Comparison of ENCODE assay signal across 9 cellular contexts in the genomic region with DNA sequence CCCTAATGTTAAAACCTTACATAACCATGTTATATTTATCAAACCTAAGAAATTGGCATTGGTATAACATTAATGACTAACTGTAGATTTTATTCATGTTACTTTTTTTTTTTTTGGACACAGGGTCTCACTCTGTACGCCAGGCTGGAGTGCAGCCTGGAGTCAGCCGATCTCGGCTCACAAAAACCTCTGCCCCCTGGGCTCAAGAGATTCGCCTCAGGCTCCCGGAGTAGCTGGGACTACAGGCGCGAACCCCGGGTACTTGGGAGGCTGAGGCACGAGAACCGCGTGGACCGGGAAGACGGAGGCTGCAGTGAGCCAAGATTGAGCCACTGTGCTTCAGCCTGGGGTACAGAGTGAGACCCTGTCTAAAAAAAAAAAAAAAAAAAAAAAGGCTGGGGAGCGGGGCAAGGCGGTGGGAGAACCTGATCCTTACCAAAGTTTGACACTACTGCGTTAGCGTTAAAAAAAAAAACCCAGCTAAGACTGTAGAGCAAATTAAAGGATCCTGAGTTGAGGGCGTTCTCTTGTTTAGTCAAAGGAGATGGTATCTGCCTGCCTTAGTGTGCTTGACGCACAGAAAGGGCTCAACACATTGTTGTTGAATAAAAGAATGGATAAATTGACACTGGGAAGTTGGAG. TPM values are rescaled to one million over a fixed set of nuclear protein-coding genes. Genes with fewer than 3 reads are reported as not detected.
DNase-seq lines count a peak whose midpoint lies in the region; ATAC-seq and TF ChIP-seq lines count a peak whose summit lies in the region.
"Not testable (repeated sequence)": the region's sequence is repeated elsewhere in the genome, so short reads cannot be mapped to it uniquely, and the experiment has no call there.
"Had no signal": no experiment of that assay in that cellular context is flagged by ENCODE, and none has a peak within 500 bp of the region (broad histone marks: within the 10 kb centered on the region; RNA-seq: fewer than 3 reads in every experiment).

No MANE protein-coding gene starts in this region.

- H3K27ac ChIP-seq in HUES6 (ENCODE audit: low read depth, low read length); hepatocyte: not testable (repeated sequence)
- peak overlapping the region in 4 of 5 donors; percentile 82 to 90 (median 88) for H3K27ac ChIP-seq in stomach

- not testable (repeated sequence) for DNase-seq in Caco-2; activated CD8-positive, alpha-beta T cell treated with anti-CD3 and anti-CD28 coated beads, Interleukin-2, amount 10 ng/mL, durations not matched to agents 7 days and 5 days; chondrocyte (ENCODE audit: low spot score); hepatocyte (ENCODE audit: low spot score); stomach
- DNase-seq in OCI-M1 (lab: John Stamatoyannopoulos, UW), result peak; percentile 60

- H3K4me3 Mint-ChIP-seq in Caco-2 (ENCODE audit: unreplicated experiment) (peak overlapping the region; percentile 69), chondrocyte (ENCODE audit: unreplicated experiment) (peak overlapping the region; percentile 91), nephron (peak overlapping the region; percentile 92 to 98 (median 96))
- H3K4me3 Mint-ChIP-seq in activated CD8-positive, alpha-beta T cell treated with anti-CD3 and anti-CD28 coated beads, Interleukin-2, amount 10 ng/mL, durations not matched to agents 7 days and 5 days, result peak overlapping the region; percentile 93

- H3K9me3 ChIP-seq in Caco-2; HUES6 (ENCODE audit: control insufficient read depth, insufficient read depth, low read depth, low read length); hepatocyte (ENCODE audit: low read depth); stomach: not testable (repeated sequence)

- POLR2A ChIA-PET in Caco-2 (lab: Charles Lee); activated CD8-positive, alpha-beta T cell treated with anti-CD3 and anti-CD28 coated beads, Interleukin-2, amount 10 ng/mL, durations not matched to agents 7 days and 5 days (lab: Charles Lee): not testable (repeated sequence)

- WGBS in hepatocyte (ENCODE audit: low lambda C conversion rate, missing lambda C conversion rate), result 17% methylated on average over 19 of the region's 19 CpGs
- WGBS in stomach, 5 donors, result 31 to 40% (median 36%) methylated on average over 18 to 19 of the region's 19 CpGs

- not testable (repeated sequence) for H3K27ac Mint-ChIP-seq in Caco-2 (ENCODE audit: unreplicated experiment)
- H3K27ac Mint-ChIP-seq in activated CD8-positive, alpha-beta T cell treated with anti-CD3 and anti-CD28 coated beads, Interleukin-2, amount 10 ng/mL, durations not matched to agents 7 days and 5 days, result peak overlapping the region; percentile 95
- H3K27ac Mint-ChIP-seq in chondrocyte (ENCODE audit: unreplicated experiment) (peak overlapping the region; percentile 27), nephron (peak overlapping the region; percentile 85 to 95 (median 92))

- CTCF ChIA-PET in Caco-2 (lab: Charles Lee); activated CD8-positive, alpha-beta T cell treated with anti-CD3 and anti-CD28 coated beads, Interleukin-2, amount 10 ng/mL, durations not matched to agents 7 days and 5 days (lab: Charles Lee): not testable (repeated sequence)

- not testable (repeated sequence) for H3K27me3 Mint-ChIP-seq in Caco-2 (ENCODE audit: insufficient read depth, unreplicated experiment)
- peaks cover 12% of the 10 kb centered on the region for H3K27me3 Mint-ChIP-seq in activated CD8-positive, alpha-beta T cell treated with anti-CD3 and anti-CD28 coated beads, Interleukin-2, amount 10 ng/mL, durations not matched to agents 7 days and 5 days (ENCODE audit: low read depth)
- H3K27me3 Mint-ChIP-seq in chondrocyte (ENCODE audit: low read depth) (peaks cover 12% of the 10 kb centered on the region), nephron (ENCODE audit: low read depth) (peaks cover 58% of the 10 kb centered on the region)

- not testable (repeated sequence) for H3K4me1 ChIP-seq in Caco-2; HUES6 (ENCODE audit: control insufficient read depth, insufficient read depth, low read length)
- H3K4me1 ChIP-seq in hepatocyte (ENCODE audit: insufficient read depth) (peaks cover 16% of the 10 kb centered on the region), stomach (peaks cover 0 to 35% (median 12%) of the 10 kb centered on the region in 4 donors)

- H3K9me3 Mint-ChIP-seq in Caco-2 (ENCODE audit: unreplicated experiment); activated CD8-positive, alpha-beta T cell treated with anti-CD3 and anti-CD28 coated beads, Interleukin-2, amount 10 ng/mL, durations not matched to agents 7 days and 5 days (ENCODE audit: insufficient read depth); chondrocyte (ENCODE audit: low read depth); nephron: not testable (repeated sequence)

- not testable (repeated sequence) for H3K4me1 Mint-ChIP-seq in Caco-2 (ENCODE audit: low read depth, unreplicated experiment)
- peaks cover 23% of the 10 kb centered on the region for H3K4me1 Mint-ChIP-seq in activated CD8-positive, alpha-beta T cell treated with anti-CD3 and anti-CD28 coated beads, Interleukin-2, amount 10 ng/mL, durations not matched to agents 7 days and 5 days (ENCODE audit: low read depth)
- H3K4me1 Mint-ChIP-seq in chondrocyte (ENCODE audit: low read depth) (peaks cover 17% of the 10 kb centered on the region), nephron (peaks cover 21% of the 10 kb centered on the region)

- not testable (repeated sequence) for TF ChIP-seq EP300 in stomach (IDR thresholded peaks at IDR 0.05)

- H3K36me3 Mint-ChIP-seq in Caco-2 (ENCODE audit: insufficient read depth, unreplicated experiment), result peaks cover 14% of the 10 kb centered on the region
- not testable (repeated sequence) for H3K36me3 Mint-ChIP-seq in activated CD8-positive, alpha-beta T cell treated with anti-CD3 and anti-CD28 coated beads, Interleukin-2, amount 10 ng/mL, durations not matched to agents 7 days and 5 days (ENCODE audit: low read depth); chondrocyte (ENCODE audit: low read depth); nephron (ENCODE audit: low read depth)

- not testable (repeated sequence) for H4K20me1 ChIP-seq in hepatocyte (ENCODE audit: insufficient read depth, poor library complexity, severe bottlenecking)

- not testable (repeated sequence) for H3K4me3 ChIP-seq in Caco-2 (ENCODE audit: low read depth, low read length)
- H3K4me3 ChIP-seq in HUES6 (ENCODE audit: low read depth, low read length) (peak overlapping the region; percentile 71), hepatocyte (peak overlapping the region; percentile 3), stomach (peak overlapping the region in 3 of 4 donors; percentile 54 to 62 (median 62))

- not testable (repeated sequence) for BruUV-seq in Caco-2 (replicated peaks; lab: Mats Ljungman, UMichigan)

- not testable (repeated sequence) for ATAC-seq in activated CD8-positive, alpha-beta T cell treated with anti-CD3 and anti-CD28 coated beads, Interleukin-2, amount 10 ng/mL, durations not matched to agents 7 days and 5 days

- H3K9ac ChIP-seq in HUES6 (ENCODE audit: low read length), result peak overlapping the region; percentile 44

- not testable (repeated sequence) for H3K36me3 ChIP-seq in Caco-2 (ENCODE audit: control insufficient read depth, insufficient read depth, low read length); HUES6 (ENCODE audit: control insufficient read depth, insufficient read depth, low read length); hepatocyte (replicated peaks; ENCODE audit: insufficient read depth, low read depth); stomach

- intact Hi-C loops in Caco-2 (cut with micrococcal nuclease; ENCODE audit: unreplicated experiment), result loop anchor here (5.0 kb wide), 1 partner anchor 83 kb away; no protein-coding TSS in a partner anchor
- intact Hi-C loops in stomach (cut with DNase I; ENCODE audit: low total_unique reads), result not testable (repeated sequence)

- H3K27me3 ChIP-seq in Caco-2 (replicated peaks; ENCODE audit: control insufficient read depth, insufficient read depth, low read length); hepatocyte; stomach: not testable (repeated sequence)
- peaks cover 39% of the 10 kb centered on the region for H3K27me3 ChIP-seq in HUES6 (ENCODE audit: control insufficient read depth, insufficient read depth, low read length)

- not testable (repeated sequence) for TF ChIP-seq POLR2A in stomach (IDR thresholded peaks at IDR 0.05)

- H3K9me2 ChIP-seq in hepatocyte (replicated peaks; ENCODE audit: insufficient read depth), result not testable (repeated sequence)

- not testable (repeated sequence) for TF ChIP-seq CTCF in Caco-2 (IDR thresholded peaks at IDR 0.05; ENCODE audit: insufficient read depth in 1 of 2, low read depth in 1 of 2, low read length in 1 of 2, severe bottlenecking in 1 of 2, unreplicated experiment in 1 of 2); chondrocyte (IDR thresholded peaks at IDR 0.05); hepatocyte (IDR thresholded peaks at IDR 0.05; ENCODE audit: poor library complexity); nephron (IDR thresholded peaks at IDR 0.05; ENCODE audit: unreplicated experiment in 3 of 3); stomach (IDR thresholded peaks at IDR 0.05)

- not testable (repeated sequence) for H3K79me2 ChIP-seq in hepatocyte

- peak overlapping the region; percentile 71 for H3K4me2 ChIP-seq in hepatocyte

- not testable (repeated sequence) for H2AFZ ChIP-seq in hepatocyte

RNA-seq across cellular contexts. Expression of a gene that starts 5.2 kb away (rescaled TPM):
- total RNA-seq in Caco-2 (2022) (0.32 and 0.60 TPM in 2 replicates), chondrocyte (0.75 to 1.0 TPM in 2 of 3 replicates, not detected in the other), hepatocyte (0.50 and 1.1 TPM in 2 replicates), stomach (under 1 TPM in 3 of 5 donors, not detected in 2; 0.45 to 0.73 (median 0.58) TPM)
- 1 to 10 TPM in 1 of 2 experiments, under 1 TPM in 1; 0.94 to 1.1 TPM for total RNA-seq in activated CD8-positive, alpha-beta T cell treated with anti-CD3 and anti-CD28 coated beads, Interleukin-2, amount 10 ng/mL, durations not matched to agents 7 days and 5 days
- polyA plus RNA-seq in hepatocyte (0.41 and 13.2 TPM in 2 replicates), stomach (1 to 10 TPM in 1 of 3 donors, under 1 TPM in 2; 0.61 to 2.9 (median 0.98) TPM)

RNA-seq across cellular contexts. Expression of a gene that starts 20.0 kb away (rescaled TPM):
- total RNA-seq in Caco-2 (2022) (not detected in 2 replicates), chondrocyte (not detected in 3 replicates), hepatocyte (0.17 and 2.2 TPM in 2 replicates), stomach (10 to 100 TPM in 2 of 5 donors, 1 to 10 TPM in 2, not detected in 1; 2.2 to 13.5 (median 9.8) TPM)
- under 1 TPM; 0.50 to 0.52 TPM for total RNA-seq in activated CD8-positive, alpha-beta T cell treated with anti-CD3 and anti-CD28 coated beads, Interleukin-2, amount 10 ng/mL, durations not matched to agents 7 days and 5 days
- polyA plus RNA-seq in hepatocyte (0.31 and 0.80 TPM in 2 replicates), stomach (10 to 100 TPM in 1 of 3 donors, 1 to 10 TPM in 2; 2.8 to 18.0 (median 5.8) TPM)
- total RNA-seq: H4 had no signal

RNA-seq across cellular contexts. Expression of a gene that starts 24.3 kb away (rescaled TPM):
- total RNA-seq in Caco-2 (2022), result not detected in 2 replicates
- total RNA-seq in activated CD8-positive, alpha-beta T cell treated with anti-CD3 and anti-CD28 coated beads, Interleukin-2, amount 10 ng/mL, durations not matched to agents 7 days and 5 days, result under 1 TPM in 1 of 2 experiments, not detected in 1; 0.21 TPM
- not detected in 3 replicates for total RNA-seq in chondrocyte
- 3.6 TPM in 2 replicates for total RNA-seq in hepatocyte
- polyA plus RNA-seq in hepatocyte, result 0.64 and 1.0 TPM in 2 replicates
- total RNA-seq in stomach, result 10 to 100 TPM in 3 of 5 donors, 1 to 10 TPM in 2; 2.0 to 91.0 (median 24.3) TPM
- 10 to 100 TPM in 2 of 3 donors, 1 to 10 TPM in 1; 4.5 to 26.6 (median 12.2) TPM for polyA plus RNA-seq in stomach
